Comparison of ENCODE assay signal across 8 cellular contexts in genomic region chr20:5844063-5844681, GRCh38.
DNase-seq lines count a peak whose midpoint lies in the region; ATAC-seq lines count a peak whose summit lies in the region.

No MANE protein-coding gene starts in this region.

- H3K27me3 Mint-ChIP-seq in naive thymus-derived CD8-positive, alpha-beta T cell: no peaks in the 10 kb centered on the region

- peaks cover 0 to 4% (median 0%) of the 10 kb centered on the region in 9 donors for H3K9me3 Mint-ChIP-seq in naive thymus-derived CD8-positive, alpha-beta T cell

- POLR2A ChIA-PET in naive thymus-derived CD8-positive, alpha-beta T cell (lab: Charles Lee): no interaction called here

- peak overlapping the region in 7 of 10 donors; percentile 7 to 39 (median 24) for H3K4me3 Mint-ChIP-seq in naive thymus-derived CD8-positive, alpha-beta T cell

- DNase-seq in NCI-H2227 treated with DMSO at 0.1 percent for 48 hours (lab: John Stamatoyannopoulos, UW) (peak; percentile 34), NCI-H2227 (lab: John Stamatoyannopoulos, UW; ENCODE audit: unreplicated experiment) (no peak), NCI-H226 (peak; percentile 71), NCI-H1048 (lab: John Stamatoyannopoulos, UW) (no peak), posterior vena cava (ENCODE audit: low spot score) (no peak)
- peak; percentile 81 for DNase-seq in activated CD8-positive, alpha-beta memory T cell treated with anti-CD3 and anti-CD28 coated beads, Interleukin-2, amount 50 U/mL, for 48 hours
- peak in 1 of 10 donors; percentile 12 for DNase-seq in naive thymus-derived CD8-positive, alpha-beta T cell

- peak; percentile 80 for ATAC-seq in HG02885 (IDR thresholded peaks at IDR 0.05; ENCODE audit: poor library complexity, unreplicated experiment)
- peak; percentile 54 to 78 for ATAC-seq in naive thymus-derived CD8-positive, alpha-beta T cell

- H3K36me3 Mint-ChIP-seq in naive thymus-derived CD8-positive, alpha-beta T cell: peaks cover 0 to 20% (median 5%) of the 10 kb centered on the region in 3 donors

- H3K4me1 Mint-ChIP-seq in naive thymus-derived CD8-positive, alpha-beta T cell: peaks cover 10 to 30% (median 26%) of the 10 kb centered on the region in 4 donors

- peak overlapping the region in 5 of 10 donors; percentile 32 to 93 (median 49) for H3K27ac Mint-ChIP-seq in naive thymus-derived CD8-positive, alpha-beta T cell

- intact Hi-C loops in posterior vena cava (cut with DNase I): no loop called here

Comparison
In these comparisons a context has a peak if more than half of its experiments do, and no peak if none do; other contexts are left out.
1. DNase-seq: peak in NCI-H2227 treated with DMSO at 0.1 percent for 48 hours (single experiment), NCI-H226 (single experiment) and activated CD8-positive, alpha-beta memory T cell treated with anti-CD3 and anti-CD28 coated beads, Interleukin-2, amount 50 U/mL, for 48 hours (single experiment); none in NCI-H2227 (single experiment), NCI-H1048 (single experiment) and posterior vena cava (single experiment).